1 cellular context compared by ENCODE assay signal in genomic region chr1:182391362-182392044, GRCh38.
TF ChIP-seq lines count a peak whose summit lies in the region.

Gene GLUL, minus strand, starts transcription at chr1:182391790. Its CDS starts 3,053 bp downstream, at chr1:182388737.

TF ChIP-seq in SK-N-SH, 30 proteins besides CTCF, POLR2A, EP300 and RAD21 (continued from another document):
- TF ChIP-seq, protein P1, sequence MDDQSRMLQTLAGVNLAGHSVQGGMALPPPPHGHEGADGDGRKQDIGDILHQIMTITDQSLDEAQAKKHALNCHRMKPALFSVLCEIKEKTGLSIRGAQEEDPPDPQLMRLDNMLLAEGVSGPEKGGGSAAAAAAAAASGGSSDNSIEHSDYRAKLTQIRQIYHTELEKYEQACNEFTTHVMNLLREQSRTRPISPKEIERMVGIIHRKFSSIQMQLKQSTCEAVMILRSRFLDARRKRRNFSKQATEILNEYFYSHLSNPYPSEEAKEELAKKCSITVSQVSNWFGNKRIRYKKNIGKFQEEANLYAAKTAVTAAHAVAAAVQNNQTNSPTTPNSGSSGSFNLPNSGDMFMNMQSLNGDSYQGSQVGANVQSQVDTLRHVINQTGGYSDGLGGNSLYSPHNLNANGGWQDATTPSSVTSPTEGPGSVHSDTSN (IDR thresholded peaks at IDR 0.05) = no peak
- TF ChIP-seq CHD2 (IDR thresholded peaks at IDR 0.05; ENCODE audit: low read length, partially characterized antibody) (peak; percentile 96), ZBTB33 (IDR thresholded peaks at IDR 0.05; ENCODE audit: borderline replicate concordance, low read depth) (no peak), FOXJ3 (CRISPR knock-in tag; IDR thresholded peaks at IDR 0.05) (no peak), POLR2AphosphoS5 (IDR thresholded peaks at IDR 0.05; ENCODE audit: low read depth, low read length) (peak; percentile 97), ELF1 (IDR thresholded peaks at IDR 0.05) (no peak), RCOR1 (IDR thresholded peaks at IDR 0.05; ENCODE audit: low read length) (no peak), USF2 (IDR thresholded peaks at IDR 0.05; ENCODE audit: borderline replicate concordance, low read depth, low read length) (peak; percentile 35; the same call in 1 of the 2 replicates), EZH2phosphoT487 (IDR thresholded peaks at IDR 0.05; ENCODE audit: borderline replicate concordance, low read depth) (no peak), JUND (IDR thresholded peaks at IDR 0.05) (no peak), TAF1 (IDR thresholded peaks at IDR 0.05; ENCODE audit: borderline replicate concordance, low read depth, low read length) (peak; percentile 90), SIN3A (IDR thresholded peaks at IDR 0.05; ENCODE audit: borderline replicate concordance, low read depth, low read length) (peak; percentile 73; the same call in 1 of the 2 replicates), FOSL2 (IDR thresholded peaks at IDR 0.05; ENCODE audit: borderline replicate concordance, low read depth) (no peak), GATA2 (CRISPR knock-in tag; IDR thresholded peaks at IDR 0.05) (no peak), RFX5 (IDR thresholded peaks at IDR 0.05; ENCODE audit: low read length) (peak; percentile 78), MEF2A (IDR thresholded peaks at IDR 0.05; ENCODE audit: borderline replicate concordance, low read depth) (no peak), REST (IDR thresholded peaks at IDR 0.05; ENCODE audit: low read depth, low read length) (no peak), YY1 (IDR thresholded peaks at IDR 0.05; ENCODE audit: low read depth) (peak; percentile 41; the same call in 1 of the 2 replicates), RXRA (IDR thresholded peaks at IDR 0.05; ENCODE audit: borderline replicate concordance, low read depth) (no peak), USF1 (IDR thresholded peaks at IDR 0.05; ENCODE audit: borderline replicate concordance, low read depth) (peak; percentile 73), FOXM1 (IDR thresholded peaks at IDR 0.05; ENCODE audit: low read depth) (0 out of 2 replicates have a peak, but pooled peaks have one; percentile 34)
- TF ChIP-seq, protein P2, sequence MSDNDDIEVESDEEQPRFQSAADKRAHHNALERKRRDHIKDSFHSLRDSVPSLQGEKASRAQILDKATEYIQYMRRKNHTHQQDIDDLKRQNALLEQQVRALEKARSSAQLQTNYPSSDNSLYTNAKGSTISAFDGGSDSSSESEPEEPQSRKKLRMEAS (IDR thresholded peaks at IDR 0.05; ENCODE audit: low read depth) = peak; percentile 62; the same call in 1 of the 2 replicates
TF ChIP-seq in SK-N-SH: peak in this region for 13.
